In the genomic region with DNA sequence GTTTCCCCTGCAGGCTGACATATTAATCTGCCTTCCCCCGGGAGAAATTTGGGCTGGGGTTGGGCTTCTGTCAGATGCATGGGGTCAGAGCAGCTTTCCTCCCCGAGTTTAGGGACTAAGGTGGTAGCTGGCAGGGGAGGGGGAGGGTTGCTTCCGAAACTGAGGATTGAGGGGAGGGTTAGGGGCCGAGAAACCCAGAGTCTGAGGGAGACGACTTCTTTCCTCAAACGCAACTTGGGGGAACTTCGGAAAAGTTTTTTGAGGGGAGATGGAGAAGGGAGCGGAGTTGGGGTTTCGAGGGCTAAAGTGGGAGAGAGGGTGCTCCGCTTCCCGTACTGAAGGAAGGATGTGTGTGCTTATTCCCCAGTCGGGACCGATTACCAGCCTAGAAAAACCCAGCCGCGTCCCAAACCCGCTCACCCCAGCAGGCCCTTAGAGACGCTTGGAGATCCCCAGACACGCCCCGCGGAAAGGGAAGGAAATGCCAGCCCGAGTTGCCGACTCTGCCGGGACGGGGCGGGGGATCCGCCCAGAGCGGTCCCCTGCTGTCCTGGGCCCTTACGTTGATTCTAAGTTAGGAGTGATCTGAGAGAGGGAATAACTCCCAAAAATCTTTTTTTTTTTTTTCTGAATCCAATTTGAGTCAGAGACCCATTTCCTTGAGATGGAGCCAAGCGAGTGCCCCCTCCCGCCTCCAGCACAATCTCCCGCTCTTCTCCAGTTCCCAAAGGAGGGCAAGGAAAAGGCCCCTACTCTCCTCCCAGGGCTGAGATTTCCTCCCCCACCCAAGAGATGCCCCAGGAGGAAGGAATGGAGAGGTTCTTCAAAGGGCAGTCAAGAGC, we compare ENCODE assay signal across 9 cellular contexts.
DNase-seq lines count a peak whose midpoint lies in the region; ATAC-seq, FAIRE-seq and TF ChIP-seq lines count a peak whose summit lies in the region.
"Had no signal": no experiment of that assay in that cellular context is flagged by ENCODE, and none has a peak within 500 bp of the region (broad histone marks: within the 10 kb centered on the region; RNA-seq: fewer than 3 reads in every experiment).

No MANE protein-coding gene starts in this region.

- TF ChIP-seq EP300 in K562 (IDR thresholded peaks at IDR 0.05; ENCODE audit: low read length) = no peak

- H3K4me3 ChIP-seq in HUES48 (ENCODE audit: low read depth, low read length) (peak overlapping the region; percentile 54; the same call in 1 of the 2 replicates), K562 (no peak overlapping the region)

- H3K4me1 Mint-ChIP-seq in stimulated activated naive CD8-positive, alpha-beta T cell treated with anti-CD3 and anti-CD28 coated beads, Interleukin-15, Interleukin-2, amounts not matched to agents 100 ng/mL and 50 ng/mL, for 24 hours (ENCODE audit: low read depth) = peaks cover 18% of the 10 kb centered on the region

- TF ChIP-seq CTCF in K562 (IDR thresholded peaks at IDR 0.05 in 2 of 3, conservative IDR thresholded peaks at IDR 0.05 in 1 of 3; ENCODE audit: insufficient read depth in 2 of 3, low read depth in 1 of 3, low read length in 3 of 3) = no peak

- no peak for TF ChIP-seq RAD21 in K562 (CRISPR knock-in tag; conservative IDR thresholded peaks at IDR 0.05 in 1 of 2, IDR thresholded peaks at IDR 0.05 in 1 of 2)

- H3K27me3 Mint-ChIP-seq in stimulated activated naive CD8-positive, alpha-beta T cell treated with anti-CD3 and anti-CD28 coated beads, Interleukin-15, Interleukin-2, amounts not matched to agents 100 ng/mL and 50 ng/mL, for 24 hours = peaks cover 64% of the 10 kb centered on the region

- in situ Hi-C loops in K562 (cut with MboI) = no loop called here

- TF ChIP-seq POLR2A in K562 (conservative IDR thresholded peaks at IDR 0.05) (no peak), GM12891 (IDR thresholded peaks at IDR 0.05; ENCODE audit: low read depth, low read length) (no peak)

- BruUV-seq in K562 (replicated peaks; lab: Mats Ljungman, UMichigan) = no TSS peak

- H3K36me3 ChIP-seq in HUES48 (ENCODE audit: control insufficient read depth, insufficient read depth, low read length) (no peaks in the 10 kb centered on the region), K562 (ENCODE audit: control insufficient read depth, insufficient read depth, low read length) (no peaks in the 10 kb centered on the region)
- H3K36me3 ChIP-seq: neutrophil had no signal

- H3K36me3 Mint-ChIP-seq in stimulated activated naive CD8-positive, alpha-beta T cell treated with anti-CD3 and anti-CD28 coated beads, Interleukin-15, Interleukin-2, amounts not matched to agents 100 ng/mL and 50 ng/mL, for 24 hours (ENCODE audit: low read depth) = no peaks in the 10 kb centered on the region

- peaks cover 17% of the 10 kb centered on the region for H3K4me1 ChIP-seq in HUES48 (ENCODE audit: control insufficient read depth, insufficient read depth, low read length)
- H3K4me1 ChIP-seq in K562 (replicated peaks in 1 of 2; ENCODE audit: control insufficient read depth in 2 of 2, insufficient read depth in 2 of 2, low read length in 2 of 2) = peaks cover 0 to 17% of the 10 kb centered on the region in 2 experiments; a peak in 2 of 5 replicates

- no peak overlapping the region for H3K4me2 ChIP-seq in K562 (ENCODE audit: insufficient read depth, low read length)

- H3K4me3 Mint-ChIP-seq in stimulated activated naive CD8-positive, alpha-beta T cell treated with anti-CD3 and anti-CD28 coated beads, Interleukin-15, Interleukin-2, amounts not matched to agents 100 ng/mL and 50 ng/mL, for 24 hours = peak overlapping the region; percentile 35

- DNase-seq in K562 (ENCODE audit: extremely low read depth in 1 of 4, low spot score in 3 of 4) (peak in 1 of 4 experiments; percentile 11), kidney glomerular epithelial cell (lab: John Stamatoyannopoulos, UW) (peak; percentile 53), SIG-M5 treated with dmso at 0.1 percent for 504 hours (lab: John Stamatoyannopoulos, UW; ENCODE audit: unreplicated experiment) (no peak), GM12891 (ENCODE audit: insufficient read length, low spot score) (no peak)

- no peaks in the 10 kb centered on the region for H3K79me2 ChIP-seq in K562 (ENCODE audit: control insufficient read depth, insufficient read depth, low read length)

- CTCF ChIA-PET in K562 (lab: Yijun Ruan, JAX; ENCODE audit: low intra/inter-chr PET ratio) = no interaction called here

- peaks cover 100% of the 10 kb centered on the region for H3K27me3 ChIP-seq in HUES48 (ENCODE audit: control insufficient read depth, insufficient read depth, low read length)
- peaks cover 18 to 48% of the 10 kb centered on the region in 2 experiments; a peak in 4 of 5 replicates for H3K27me3 ChIP-seq in K562 (ENCODE audit: control insufficient read depth in 2 of 2, insufficient read depth in 2 of 2, low read length in 2 of 2)

- no peak for FAIRE-seq in K562 (lab: Jason Lieb, UNC)
- FAIRE-seq in GM12891 (lab: Jason Lieb, UNC) = no peak

- no peaks in the 10 kb centered on the region for H4K20me1 ChIP-seq in K562 (replicated peaks; ENCODE audit: control insufficient read depth, insufficient read depth, low read length)

- WGBS in K562 (ENCODE audit: insufficient coverage, low coverage, missing lambda C conversion rate) = 27% methylated on average over 28 of the region's 31 CpGs

- no peak overlapping the region for H2AFZ ChIP-seq in K562 (ENCODE audit: low read depth, low read length)

- POLR2A ChIA-PET in K562 (lab: Yijun Ruan, JAX) = interaction anchor here (0.7 kb wide), 1 partner anchor 12 kb away, joined by 3 read pairs; no protein-coding TSS in a partner anchor

- H3K9me3 ChIP-seq in HUES48 (ENCODE audit: control insufficient read depth, insufficient read depth, low read length) (no peaks in the 10 kb centered on the region), K562 (replicated peaks; ENCODE audit: control insufficient read depth, insufficient read depth, low read depth, low read length) (no peaks in the 10 kb centered on the region)
- H3K9me3 ChIP-seq: neutrophil had no signal

- intact Hi-C loops in K562 (cut with micrococcal nuclease) = no loop called here

- no peaks in the 10 kb centered on the region for H3K9me1 ChIP-seq in K562 (ENCODE audit: control insufficient read depth, insufficient read depth, low read length)

- no peaks in the 10 kb centered on the region for H3K9me3 Mint-ChIP-seq in stimulated activated naive CD8-positive, alpha-beta T cell treated with anti-CD3 and anti-CD28 coated beads, Interleukin-15, Interleukin-2, amounts not matched to agents 100 ng/mL and 50 ng/mL, for 24 hours

- ATAC-seq in K562 (peak; percentile 34; the same call in 1 of the 3 replicates), GM21528 (IDR thresholded peaks at IDR 0.05; ENCODE audit: low FRiP score, unreplicated experiment) (no peak), HG03439 (IDR thresholded peaks at IDR 0.05; ENCODE audit: unreplicated experiment) (no peak)

- H3K27ac Mint-ChIP-seq in stimulated activated naive CD8-positive, alpha-beta T cell treated with anti-CD3 and anti-CD28 coated beads, Interleukin-15, Interleukin-2, amounts not matched to agents 100 ng/mL and 50 ng/mL, for 24 hours = no peak overlapping the region

- H3K27ac ChIP-seq in HUES48 (ENCODE audit: low read depth, low read length) = no peak overlapping the region
- no peak overlapping the region for H3K27ac ChIP-seq in K562 (ENCODE audit: extremely low read depth, low read depth, low read length)
- H3K27ac ChIP-seq: neutrophil had no signal

- H3K9ac ChIP-seq in HUES48 (ENCODE audit: low read depth, low read length) (no peak overlapping the region), K562 (ENCODE audit: insufficient read depth in 1 of 2, low read depth in 2 of 2, low read length in 2 of 2) (no peak overlapping the region)

TF ChIP-seq in K562, 482 proteins besides CTCF, POLR2A, EP300 and RAD21 (continues in another document):
- no peak for TF ChIP-seq MLLT1 (IDR thresholded peaks at IDR 0.05)

TF ChIP-seq in GM12891, 5 proteins besides CTCF, POLR2A, EP300 and RAD21:
- TF ChIP-seq PAX5 (IDR thresholded peaks at IDR 0.05; ENCODE audit: insufficient read depth, low read length, severe bottlenecking) (no peak), POLR2AphosphoS5 (IDR thresholded peaks at IDR 0.05; ENCODE audit: low read depth, low read length) (no peak), TAF1 (IDR thresholded peaks at IDR 0.05; ENCODE audit: low read depth, low read length) (no peak), SPI1 (IDR thresholded peaks at IDR 0.05; ENCODE audit: low read depth, low read length) (no peak), POU2F2 (IDR thresholded peaks at IDR 0.05; ENCODE audit: low read depth, low read length) (no peak)
TF ChIP-seq in GM12891: peak in this region for 0.
